In the genomic region with DNA sequence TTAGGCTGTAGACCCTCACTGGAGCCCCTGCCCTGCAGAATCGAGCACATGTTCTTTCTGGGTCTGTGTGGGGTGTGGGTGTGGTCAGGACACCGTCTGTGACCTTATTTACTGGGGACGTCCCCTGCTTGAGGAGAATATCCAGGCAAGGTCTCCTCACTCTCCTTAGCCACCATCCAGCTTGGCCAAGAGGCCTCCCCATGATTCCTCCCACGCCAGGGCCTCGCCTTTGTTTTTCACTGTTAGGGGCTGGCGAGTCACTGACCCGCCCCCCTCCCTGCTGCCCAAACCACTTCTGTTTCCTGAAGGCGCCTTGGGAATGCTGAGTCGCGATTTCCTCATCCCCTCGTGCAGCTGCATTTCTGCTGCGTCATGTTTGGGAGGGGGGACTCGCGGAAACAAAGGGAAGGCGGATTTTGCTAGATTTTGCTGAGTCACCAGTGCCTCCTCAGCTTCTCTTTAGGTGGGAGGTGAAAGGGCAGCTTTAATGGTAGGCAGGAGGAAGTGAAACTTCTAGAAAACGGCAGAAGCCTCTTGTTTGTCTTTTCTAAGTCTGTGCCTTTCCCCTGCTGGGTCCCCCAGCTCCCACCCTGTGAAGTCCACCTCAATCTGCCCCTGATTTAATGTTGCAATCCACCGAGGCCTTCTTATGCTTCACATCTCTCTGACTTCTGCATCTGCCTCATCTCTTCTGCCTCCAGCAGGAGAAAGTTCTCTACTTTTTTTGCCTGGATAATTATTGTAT, we compare ENCODE assay signal across 1 cellular context.
TF ChIP-seq lines count a peak whose summit lies in the region.

No MANE protein-coding gene starts in this region.

TF ChIP-seq in K562, 482 proteins besides CTCF, POLR2A, EP300 and RAD21 (continued from another document and continues in another):
- no peak for TF ChIP-seq ELF2 (CRISPR knock-in tag; IDR thresholded peaks at IDR 0.05)
- no peak for TF ChIP-seq NCOA6 (IDR thresholded peaks at IDR 0.05)
- no peak; the same call in none of the 2 replicates for TF ChIP-seq SPI1 (IDR thresholded peaks at IDR 0.05; ENCODE audit: borderline replicate concordance, low read depth, low read length)
- peak; percentile 89 for TF ChIP-seq EGR1 (conservative IDR thresholded peaks at IDR 0.05)
- no peak for TF ChIP-seq CBFB (CRISPR knock-in tag; IDR thresholded peaks at IDR 0.05)
- TF ChIP-seq ETS2 (tag; IDR thresholded peaks at IDR 0.05; ENCODE audit: borderline replicate concordance, poor library complexity, severe bottlenecking): no peak
- no peak for TF ChIP-seq ZNF140 (CRISPR knock-in tag; IDR thresholded peaks at IDR 0.05)
- peak; percentile 71 to 76 for TF ChIP-seq KDM1A (IDR thresholded peaks at IDR 0.05)
- TF ChIP-seq TRIM24 (IDR thresholded peaks at IDR 0.05): peak; percentile 86 to 90
- TF ChIP-seq SRSF1 (IDR thresholded peaks at IDR 0.05; ENCODE audit: low read depth, low read length): no peak
- TF ChIP-seq, protein P1, sequence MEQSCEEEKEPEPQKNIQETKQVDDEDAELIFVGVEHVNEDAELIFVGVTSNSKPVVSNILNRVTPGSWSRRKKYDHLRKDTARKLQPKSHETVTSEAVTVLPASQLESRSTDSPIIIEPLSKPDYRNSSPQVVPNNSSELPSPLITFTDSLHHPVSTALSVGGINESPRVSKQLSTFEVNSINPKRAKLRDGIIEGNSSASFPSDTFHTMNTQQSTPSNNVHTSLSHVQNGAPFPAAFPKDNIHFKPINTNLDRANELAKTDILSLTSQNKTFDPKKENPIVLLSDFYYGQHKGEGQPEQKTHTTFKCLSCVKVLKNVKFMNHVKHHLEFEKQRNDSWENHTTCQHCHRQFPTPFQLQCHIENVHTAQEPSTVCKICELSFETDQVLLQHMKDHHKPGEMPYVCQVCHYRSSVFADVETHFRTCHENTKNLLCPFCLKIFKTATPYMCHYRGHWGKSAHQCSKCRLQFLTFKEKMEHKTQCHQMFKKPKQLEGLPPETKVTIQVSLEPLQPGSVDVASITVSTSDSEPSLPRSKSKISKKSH (CRISPR knock-in tag; IDR thresholded peaks at IDR 0.05): no peak
- TF ChIP-seq ZNF707 (CRISPR knock-in tag; conservative IDR thresholded peaks at IDR 0.05): no peak
- TF ChIP-seq, protein P2, sequence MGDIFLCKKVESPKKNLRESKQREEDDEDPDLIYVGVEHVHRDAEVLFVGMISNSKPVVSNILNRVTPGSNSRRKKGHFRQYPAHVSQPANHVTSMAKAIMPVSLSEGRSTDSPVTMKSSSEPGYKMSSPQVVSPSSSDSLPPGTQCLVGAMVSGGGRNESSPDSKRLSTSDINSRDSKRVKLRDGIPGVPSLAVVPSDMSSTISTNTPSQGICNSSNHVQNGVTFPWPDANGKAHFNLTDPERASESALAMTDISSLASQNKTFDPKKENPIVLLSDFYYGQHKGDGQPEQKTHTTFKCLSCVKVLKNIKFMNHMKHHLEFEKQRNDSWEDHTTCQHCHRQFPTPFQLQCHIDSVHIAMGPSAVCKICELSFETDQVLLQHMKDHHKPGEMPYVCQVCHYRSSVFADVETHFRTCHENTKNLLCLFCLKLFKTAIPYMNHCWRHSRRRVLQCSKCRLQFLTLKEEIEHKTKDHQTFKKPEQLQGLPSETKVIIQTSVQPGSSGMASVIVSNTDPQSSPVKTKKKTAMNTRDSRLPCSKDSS (IDR thresholded peaks at IDR 0.05; ENCODE audit: low read depth, partially characterized antibody): no peak
- TF ChIP-seq ELF1 (tag; IDR thresholded peaks at IDR 0.05): peak; percentile 76
- no peak for TF ChIP-seq GABPB1 (CRISPR knock-in tag; IDR thresholded peaks at IDR 0.05)
- TF ChIP-seq ZBED1 (IDR thresholded peaks at IDR 0.05): peak; percentile 28; the same call in 1 of the 2 replicates
- peak; percentile 93 for TF ChIP-seq HDAC2 (IDR thresholded peaks at IDR 0.05)
- peak; percentile 80; the same call in 1 of the 2 replicates for TF ChIP-seq ETV1 (tag; conservative IDR thresholded peaks at IDR 0.05; ENCODE audit: low read depth)
- TF ChIP-seq, protein P3, sequence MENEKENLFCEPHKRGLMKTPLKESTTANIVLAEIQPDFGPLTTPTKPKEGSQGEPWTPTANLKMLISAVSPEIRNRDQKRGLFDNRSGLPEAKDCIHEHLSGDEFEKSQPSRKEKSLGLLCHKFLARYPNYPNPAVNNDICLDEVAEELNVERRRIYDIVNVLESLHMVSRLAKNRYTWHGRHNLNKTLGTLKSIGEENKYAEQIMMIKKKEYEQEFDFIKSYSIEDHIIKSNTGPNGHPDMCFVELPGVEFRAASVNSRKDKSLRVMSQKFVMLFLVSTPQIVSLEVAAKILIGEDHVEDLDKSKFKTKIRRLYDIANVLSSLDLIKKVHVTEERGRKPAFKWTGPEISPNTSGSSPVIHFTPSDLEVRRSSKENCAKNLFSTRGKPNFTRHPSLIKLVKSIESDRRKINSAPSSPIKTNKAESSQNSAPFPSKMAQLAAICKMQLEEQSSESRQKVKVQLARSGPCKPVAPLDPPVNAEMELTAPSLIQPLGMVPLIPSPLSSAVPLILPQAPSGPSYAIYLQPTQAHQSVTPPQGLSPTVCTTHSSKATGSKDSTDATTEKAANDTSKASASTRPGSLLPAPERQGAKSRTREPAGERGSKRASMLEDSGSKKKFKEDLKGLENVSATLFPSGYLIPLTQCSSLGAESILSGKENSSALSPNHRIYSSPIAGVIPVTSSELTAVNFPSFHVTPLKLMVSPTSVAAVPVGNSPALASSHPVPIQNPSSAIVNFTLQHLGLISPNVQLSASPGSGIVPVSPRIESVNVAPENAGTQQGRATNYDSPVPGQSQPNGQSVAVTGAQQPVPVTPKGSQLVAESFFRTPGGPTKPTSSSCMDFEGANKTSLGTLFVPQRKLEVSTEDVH (IDR thresholded peaks at IDR 0.05; ENCODE audit: low read depth, partially characterized antibody): peak; percentile 57
- TF ChIP-seq LCOR (CRISPR knock-in tag; IDR thresholded peaks at IDR 0.05): no peak
- no peak for TF ChIP-seq ZFP1 (CRISPR knock-in tag; IDR thresholded peaks at IDR 0.05)
- TF ChIP-seq, protein P4, sequence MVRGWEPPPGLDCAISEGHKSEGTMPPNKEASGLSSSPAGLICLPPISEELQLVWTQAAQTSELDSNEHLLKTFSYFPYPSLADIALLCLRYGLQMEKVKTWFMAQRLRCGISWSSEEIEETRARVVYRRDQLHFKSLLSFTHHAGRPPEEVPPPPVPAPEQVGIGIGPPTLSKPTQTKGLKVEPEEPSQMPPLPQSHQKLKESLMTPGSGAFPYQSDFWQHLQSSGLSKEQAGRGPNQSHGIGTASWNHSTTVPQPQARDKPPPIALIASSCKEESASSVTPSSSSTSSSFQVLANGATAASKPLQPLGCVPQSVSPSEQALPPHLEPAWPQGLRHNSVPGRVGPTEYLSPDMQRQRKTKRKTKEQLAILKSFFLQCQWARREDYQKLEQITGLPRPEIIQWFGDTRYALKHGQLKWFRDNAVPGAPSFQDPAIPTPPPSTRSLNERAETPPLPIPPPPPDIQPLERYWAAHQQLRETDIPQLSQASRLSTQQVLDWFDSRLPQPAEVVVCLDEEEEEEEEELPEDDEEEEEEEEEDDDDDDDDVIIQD (CRISPR knock-in tag; IDR thresholded peaks at IDR 0.05): no peak
- TF ChIP-seq ZNF699 (CRISPR knock-in tag; IDR thresholded peaks at IDR 0.05; ENCODE audit: insufficient replicate concordance): no peak
- TF ChIP-seq, protein P5, sequence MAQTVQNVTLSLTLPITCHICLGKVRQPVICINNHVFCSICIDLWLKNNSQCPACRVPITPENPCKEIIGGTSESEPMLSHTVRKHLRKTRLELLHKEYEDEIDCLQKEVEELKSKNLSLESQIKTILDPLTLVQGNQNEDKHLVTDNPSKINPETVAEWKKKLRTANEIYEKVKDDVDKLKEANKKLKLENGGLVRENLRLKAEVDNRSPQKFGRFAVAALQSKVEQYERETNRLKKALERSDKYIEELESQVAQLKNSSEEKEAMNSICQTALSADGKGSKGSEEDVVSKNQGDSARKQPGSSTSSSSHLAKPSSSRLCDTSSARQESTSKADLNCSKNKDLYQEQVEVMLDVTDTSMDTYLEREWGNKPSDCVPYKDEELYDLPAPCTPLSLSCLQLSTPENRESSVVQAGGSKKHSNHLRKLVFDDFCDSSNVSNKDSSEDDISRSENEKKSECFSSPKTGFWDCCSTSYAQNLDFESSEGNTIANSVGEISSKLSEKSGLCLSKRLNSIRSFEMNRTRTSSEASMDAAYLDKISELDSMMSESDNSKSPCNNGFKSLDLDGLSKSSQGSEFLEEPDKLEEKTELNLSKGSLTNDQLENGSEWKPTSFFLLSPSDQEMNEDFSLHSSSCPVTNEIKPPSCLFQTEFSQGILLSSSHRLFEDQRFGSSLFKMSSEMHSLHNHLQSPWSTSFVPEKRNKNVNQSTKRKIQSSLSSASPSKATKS (CRISPR knock-in tag; IDR thresholded peaks at IDR 0.05): no peak
- no peak for TF ChIP-seq TFAM (CRISPR knock-in tag; conservative IDR thresholded peaks at IDR 0.05)
- no peak for TF ChIP-seq ERF (CRISPR knock-in tag; IDR thresholded peaks at IDR 0.05)
- TF ChIP-seq, protein P6, sequence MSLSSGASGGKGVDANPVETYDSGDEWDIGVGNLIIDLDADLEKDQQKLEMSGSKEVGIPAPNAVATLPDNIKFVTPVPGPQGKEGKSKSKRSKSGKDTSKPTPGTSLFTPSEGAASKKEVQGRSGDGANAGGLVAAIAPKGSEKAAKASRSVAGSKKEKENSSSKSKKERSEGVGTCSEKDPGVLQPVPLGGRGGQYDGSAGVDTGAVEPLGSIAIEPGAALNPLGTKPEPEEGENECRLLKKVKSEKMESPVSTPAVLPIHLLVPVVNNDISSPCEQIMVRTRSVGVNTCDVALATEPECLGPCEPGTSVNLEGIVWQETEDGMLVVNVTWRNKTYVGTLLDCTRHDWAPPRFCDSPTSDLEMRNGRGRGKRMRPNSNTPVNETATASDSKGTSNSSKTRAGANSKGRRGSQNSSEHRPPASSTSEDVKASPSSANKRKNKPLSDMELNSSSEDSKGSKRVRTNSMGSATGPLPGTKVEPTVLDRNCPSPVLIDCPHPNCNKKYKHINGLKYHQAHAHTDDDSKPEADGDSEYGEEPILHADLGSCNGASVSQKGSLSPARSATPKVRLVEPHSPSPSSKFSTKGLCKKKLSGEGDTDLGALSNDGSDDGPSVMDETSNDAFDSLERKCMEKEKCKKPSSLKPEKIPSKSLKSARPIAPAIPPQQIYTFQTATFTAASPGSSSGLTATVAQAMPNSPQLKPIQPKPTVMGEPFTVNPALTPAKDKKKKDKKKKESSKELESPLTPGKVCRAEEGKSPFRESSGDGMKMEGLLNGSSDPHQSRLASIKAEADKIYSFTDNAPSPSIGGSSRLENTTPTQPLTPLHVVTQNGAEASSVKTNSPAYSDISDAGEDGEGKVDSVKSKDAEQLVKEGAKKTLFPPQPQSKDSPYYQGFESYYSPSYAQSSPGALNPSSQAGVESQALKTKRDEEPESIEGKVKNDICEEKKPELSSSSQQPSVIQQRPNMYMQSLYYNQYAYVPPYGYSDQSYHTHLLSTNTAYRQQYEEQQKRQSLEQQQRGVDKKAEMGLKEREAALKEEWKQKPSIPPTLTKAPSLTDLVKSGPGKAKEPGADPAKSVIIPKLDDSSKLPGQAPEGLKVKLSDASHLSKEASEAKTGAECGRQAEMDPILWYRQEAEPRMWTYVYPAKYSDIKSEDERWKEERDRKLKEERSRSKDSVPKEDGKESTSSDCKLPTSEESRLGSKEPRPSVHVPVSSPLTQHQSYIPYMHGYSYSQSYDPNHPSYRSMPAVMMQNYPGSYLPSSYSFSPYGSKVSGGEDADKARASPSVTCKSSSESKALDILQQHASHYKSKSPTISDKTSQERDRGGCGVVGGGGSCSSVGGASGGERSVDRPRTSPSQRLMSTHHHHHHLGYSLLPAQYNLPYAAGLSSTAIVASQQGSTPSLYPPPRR (CRISPR knock-in tag; IDR thresholded peaks at IDR 0.05; ENCODE audit: borderline replicate concordance): no peak
- TF ChIP-seq TAF7 (tag; IDR thresholded peaks at IDR 0.05): no peak
- TF ChIP-seq SRSF7 (optimal IDR thresholded peaks at IDR 0.05; ENCODE audit: low read depth, low read length): no peak
- TF ChIP-seq, protein P7, sequence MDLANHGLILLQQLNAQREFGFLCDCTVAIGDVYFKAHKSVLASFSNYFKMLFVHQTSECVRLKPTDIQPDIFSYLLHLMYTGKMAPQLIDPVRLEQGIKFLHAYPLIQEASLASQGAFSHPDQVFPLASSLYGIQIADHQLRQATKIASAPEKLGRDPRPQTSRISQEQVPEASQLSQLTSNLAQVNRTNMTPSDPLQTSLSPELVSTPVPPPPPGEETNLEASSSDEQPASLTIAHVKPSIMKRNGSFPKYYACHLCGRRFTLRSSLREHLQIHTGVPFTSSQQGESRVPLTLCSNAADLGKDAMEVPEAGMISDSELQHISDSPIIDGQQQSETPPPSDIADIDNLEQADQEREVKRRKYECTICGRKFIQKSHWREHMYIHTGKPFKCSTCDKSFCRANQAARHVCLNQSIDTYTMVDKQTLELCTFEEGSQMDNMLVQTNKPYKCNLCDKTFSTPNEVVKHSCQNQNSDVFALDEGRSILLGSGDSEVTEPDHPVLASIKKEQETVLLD (IDR thresholded peaks at IDR 0.05): peak; percentile 65; the same call in 1 of the 2 replicates
- TF ChIP-seq XRCC3 (IDR thresholded peaks at IDR 0.05): no peak
- no peak for TF ChIP-seq HLTF (IDR thresholded peaks at IDR 0.05)
- peak; percentile 56 for TF ChIP-seq CEBPG (CRISPR knock-in tag; IDR thresholded peaks at IDR 0.05)
- TF ChIP-seq CEBPG (tag; conservative IDR thresholded peaks at IDR 0.05 in 1 of 2, IDR thresholded peaks at IDR 0.05 in 1 of 2): peak; percentile 55 to 86
- TF ChIP-seq, protein P8, sequence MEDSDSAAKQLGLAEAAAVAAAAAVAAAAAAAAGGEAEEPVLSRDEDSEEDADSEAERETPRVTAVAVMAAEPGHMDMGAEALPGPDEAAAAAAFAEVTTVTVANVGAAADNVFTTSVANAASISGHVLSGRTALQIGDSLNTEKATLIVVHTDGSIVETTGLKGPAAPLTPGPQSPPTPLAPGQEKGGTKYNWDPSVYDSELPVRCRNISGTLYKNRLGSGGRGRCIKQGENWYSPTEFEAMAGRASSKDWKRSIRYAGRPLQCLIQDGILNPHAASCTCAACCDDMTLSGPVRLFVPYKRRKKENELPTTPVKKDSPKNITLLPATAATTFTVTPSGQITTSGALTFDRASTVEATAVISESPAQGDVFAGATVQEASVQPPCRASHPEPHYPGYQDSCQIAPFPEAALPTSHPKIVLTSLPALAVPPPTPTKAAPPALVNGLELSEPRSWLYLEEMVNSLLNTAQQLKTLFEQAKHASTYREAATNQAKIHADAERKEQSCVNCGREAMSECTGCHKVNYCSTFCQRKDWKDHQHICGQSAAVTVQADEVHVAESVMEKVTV (CRISPR knock-in tag; IDR thresholded peaks at IDR 0.05): no peak
- no peak for TF ChIP-seq ARID2 (IDR thresholded peaks at IDR 0.05)
- peak in 1 of 2 experiments; percentile 93; a peak in 2 of 4 replicates for TF ChIP-seq HDAC1 (IDR thresholded peaks at IDR 0.05)
- peak in 1 of 2 experiments; percentile 94; a peak in 1 of 4 replicates for TF ChIP-seq MCM7 (IDR thresholded peaks at IDR 0.05)
- no peak for TF ChIP-seq ZBTB8A (IDR thresholded peaks at IDR 0.05; ENCODE audit: partially characterized antibody)
- no peak for TF ChIP-seq ZNF511 (CRISPR knock-in tag; IDR thresholded peaks at IDR 0.05)
- TF ChIP-seq ZNF212 (CRISPR knock-in tag; IDR thresholded peaks at IDR 0.05): no peak
- TF ChIP-seq PTRF (tag; IDR thresholded peaks at IDR 0.05): no peak
- no peak for TF ChIP-seq CC2D1A (IDR thresholded peaks at IDR 0.05)
